22 cellular contexts compared by ENCODE assay signal in genomic region chrX:124354648-124355047, GRCh38. TPM values are rescaled to one million over a fixed set of nuclear protein-coding genes. Genes with fewer than 3 reads are reported as not detected.
DNase-seq lines count a peak whose midpoint lies in the region; ATAC-seq, FAIRE-seq and TF ChIP-seq lines count a peak whose summit lies in the region.
"Had no signal": no experiment of that assay in that cellular context is flagged by ENCODE, and none has a peak within 500 bp of the region (broad histone marks: within the 10 kb centered on the region; RNA-seq: fewer than 3 reads in every experiment).

No MANE protein-coding gene starts in this region.

- no peaks in the 10 kb centered on the region for H3K79me2 ChIP-seq in HepG2 (ENCODE audit: insufficient read depth, low read length)

- no peak for TF ChIP-seq RAD21 in HepG2 (CRISPR knock-in tag; IDR thresholded peaks at IDR 0.05)

- no peak overlapping the region for H3K4me3 ChIP-seq in HepG2 (replicated peaks in 1 of 3; ENCODE audit: insufficient read depth in 1 of 3, low read depth in 2 of 3, low read length in 3 of 3)
- H3K4me3 ChIP-seq in right lobe of liver: no peak overlapping the region
- no peak overlapping the region for H3K4me3 ChIP-seq in MG63
- H3K4me3 ChIP-seq: adrenal gland, coronary artery, thyroid gland had no signal

- CTCF ChIA-PET in HepG2 (lab: Yijun Ruan, JAX; ENCODE audit: low intra/inter-chr PET ratio, low total read pairs): no interaction called here

- DNase-seq in HepG2 (ENCODE audit: low spot score): no peak
- no peak for DNase-seq in right lobe of liver
- DNase-seq in T-helper 17 cell: no peak
- no peak for DNase-seq in central memory CD8-positive, alpha-beta T cell (ENCODE audit: low spot score in 2 of 2)
- DNase-seq in MG63: no peak
- DNase-seq in NCI-H345 treated with DMSO at 0.1 percent for 48 hours (lab: John Stamatoyannopoulos, UW; ENCODE audit: unreplicated experiment): no peak
- DNase-seq: activated CD4-positive, CD25-positive, alpha-beta regulatory T cell; adrenal gland; Caco-2; glutamatergic neuron; NCI-H2107; NCI-H524; T1000; thyroid gland had no signal

- ATAC-seq in HepG2 (no peak), right lobe of liver (no peak), T-helper 17 cell (no peak), GM18867 (IDR thresholded peaks at IDR 0.05; ENCODE audit: unreplicated experiment) (no peak)
- ATAC-seq in central memory CD8-positive, alpha-beta T cell (replicated peaks; ENCODE audit: extremely low read depth, poor library complexity, severe bottlenecking): no peak
- ATAC-seq: HCT116; stimulated activated memory B cell treated with anti-CD40 and anti-IgM and Interleukin-4, amounts not matched to agents 10 μg/mL and 1 μg/mL and 100 μg/mL, for 72 hours had no signal

- no peaks in the 10 kb centered on the region for H3K4me1 ChIP-seq in HepG2 (ENCODE audit: insufficient read depth, low read length)
- H3K4me1 ChIP-seq in right lobe of liver: no peaks in the 10 kb centered on the region
- H3K4me1 ChIP-seq: adrenal gland, Caco-2, thyroid gland had no signal

- H3K27me3 ChIP-seq in HepG2 (ENCODE audit: control insufficient read depth in 1 of 2, insufficient read depth in 2 of 2, low read length in 2 of 2) (no peaks in the 10 kb centered on the region), right lobe of liver (peaks cover 0 to 4% of the 10 kb centered on the region in 2 donors), MG63 (no peaks in the 10 kb centered on the region)
- H3K27me3 ChIP-seq: adrenal gland, thyroid gland had no signal

- no peak overlapping the region for H3K27ac ChIP-seq in HepG2 (ENCODE audit: extremely low read length, insufficient read depth, low read length)
- H3K27ac ChIP-seq in right lobe of liver: no peak overlapping the region
- H3K27ac ChIP-seq: adrenal gland, coronary artery, thyroid gland had no signal

- no peaks in the 10 kb centered on the region for H3K36me3 ChIP-seq in HepG2 (replicated peaks in 1 of 2; ENCODE audit: control insufficient read depth in 1 of 2, insufficient read depth in 2 of 2, low read length in 2 of 2)
- no peaks in the 10 kb centered on the region for H3K36me3 ChIP-seq in right lobe of liver
- no peaks in the 10 kb centered on the region for H3K36me3 ChIP-seq in MG63
- H3K36me3 ChIP-seq: adrenal gland, thyroid gland had no signal

- H3K4me1 Mint-ChIP-seq in T-helper 17 cell: peaks cover 39% of the 10 kb centered on the region
- peaks cover 51% of the 10 kb centered on the region for H3K4me1 Mint-ChIP-seq in central memory CD8-positive, alpha-beta T cell
- H3K4me1 Mint-ChIP-seq: stimulated activated memory B cell treated with anti-CD40 and anti-IgM and Interleukin-4, amounts not matched to agents 10 μg/mL and 1 μg/mL and 100 μg/mL, for 72 hours had no signal

- TF ChIP-seq CTCF in HepG2 (CRISPR knock-in tag; IDR thresholded peaks at IDR 0.05): no peak
- no peak for TF ChIP-seq CTCF in right lobe of liver (IDR thresholded peaks at IDR 0.05)

- intact Hi-C loops in HepG2 (cut with micrococcal nuclease; ENCODE audit: unreplicated experiment) (no loop called here), right lobe of liver (cut with DNase I) (no loop called here)

- no TSS peak for BruUV-seq in HepG2 (replicated peaks; lab: Mats Ljungman, UMichigan)

- no peak overlapping the region for H3K4me2 ChIP-seq in HepG2 (ENCODE audit: low read depth, low read length)

- in situ Hi-C loops in HepG2 (cut with HindIII; ENCODE audit: extremely low pct_ligation_motif_present, low pct_unique_long_range_greater_than_20kb): no loop called here

- no peaks in the 10 kb centered on the region for H3K9me3 ChIP-seq in HepG2 (ENCODE audit: low read length)
- H3K9me3 ChIP-seq in right lobe of liver: no peaks in the 10 kb centered on the region
- no peaks in the 10 kb centered on the region for H3K9me3 ChIP-seq in T-helper 17 cell (ENCODE audit: control insufficient read depth, low read length, poor library complexity, severe bottlenecking)
- H3K9me3 ChIP-seq in MG63: no peaks in the 10 kb centered on the region
- H3K9me3 ChIP-seq: adrenal gland, Caco-2, thyroid gland had no signal

- WGBS in HepG2 (ENCODE audit: low lambda C conversion rate): 0% methylated on average over 2 of the region's 2 CpGs
- WGBS in right lobe of liver (ENCODE audit: insufficient coverage, low coverage, low lambda C conversion rate, missing lambda C conversion rate): 26% methylated on average over 2 of the region's 2 CpGs

- H3K27me3 Mint-ChIP-seq in T-helper 17 cell: no peaks in the 10 kb centered on the region
- no peaks in the 10 kb centered on the region for H3K27me3 Mint-ChIP-seq in central memory CD8-positive, alpha-beta T cell

- no peak overlapping the region for H3K4me3 Mint-ChIP-seq in T-helper 17 cell
- peak overlapping the region; percentile 63 for H3K4me3 Mint-ChIP-seq in central memory CD8-positive, alpha-beta T cell
- H3K4me3 Mint-ChIP-seq: stimulated activated memory B cell treated with anti-CD40 and anti-IgM and Interleukin-4, amounts not matched to agents 10 μg/mL and 1 μg/mL and 100 μg/mL, for 72 hours had no signal

- no peaks in the 10 kb centered on the region for H3K36me3 Mint-ChIP-seq in T-helper 17 cell (ENCODE audit: low read depth)
- peaks cover 17% of the 10 kb centered on the region for H3K36me3 Mint-ChIP-seq in central memory CD8-positive, alpha-beta T cell (ENCODE audit: insufficient read depth)
- H3K36me3 Mint-ChIP-seq: stimulated activated memory B cell treated with anti-CD40 and anti-IgM and Interleukin-4, amounts not matched to agents 10 μg/mL and 1 μg/mL and 100 μg/mL, for 72 hours had no signal

- TF ChIP-seq EP300 in HepG2 (IDR thresholded peaks at IDR 0.05; ENCODE audit: low read depth in 2 of 2, low read length in 2 of 2): no peak
- TF ChIP-seq EP300 in HepG2 (CRISPR knock-in tag; IDR thresholded peaks at IDR 0.05; ENCODE audit: borderline replicate concordance): no peak

- H3K9me3 Mint-ChIP-seq in central memory CD8-positive, alpha-beta T cell: no peaks in the 10 kb centered on the region
- H3K9me3 Mint-ChIP-seq: stimulated activated memory B cell treated with anti-CD40 and anti-IgM and Interleukin-4, amounts not matched to agents 10 μg/mL and 1 μg/mL and 100 μg/mL, for 72 hours had no signal

- H3K9ac ChIP-seq in HepG2 (ENCODE audit: insufficient read depth, low read depth, low read length): no peak overlapping the region

- no peak for FAIRE-seq in HepG2 (lab: Jason Lieb, UNC)

- TF ChIP-seq POLR2A in HepG2 (IDR thresholded peaks at IDR 0.05; ENCODE audit: insufficient read depth in 1 of 2, low read depth in 2 of 2, low read length in 2 of 2) (no peak), right lobe of liver (IDR thresholded peaks at IDR 0.05) (no peak)

- POLR2A ChIA-PET in HepG2 (lab: Yijun Ruan, JAX): no interaction called here

- H2AFZ ChIP-seq in HepG2 (ENCODE audit: low read length): no peak overlapping the region

- no peaks in the 10 kb centered on the region for H4K20me1 ChIP-seq in HepG2 (ENCODE audit: insufficient read depth, low read length)

- peak overlapping the region; percentile 74 for H3K27ac Mint-ChIP-seq in T-helper 17 cell
- H3K27ac Mint-ChIP-seq in central memory CD8-positive, alpha-beta T cell (ENCODE audit: low read depth): peak overlapping the region; percentile 82
- H3K27ac Mint-ChIP-seq: stimulated activated memory B cell treated with anti-CD40 and anti-IgM and Interleukin-4, amounts not matched to agents 10 μg/mL and 1 μg/mL and 100 μg/mL, for 72 hours had no signal

RNA-seq across cellular contexts. Expression of gene SH2D1A, which starts 8.3 kb away (rescaled TPM):
- total RNA-seq in HepG2 (2016; rRNA removed; fragmentation: Illumina TruSeq; extraction: Trizol) (not detected in 2 replicates), right lobe of liver (under 1 TPM in 4 of 6 experiments, not detected in 2; 0.37 to 0.62 (median 0.51) TPM), T-helper 17 cell (10 to 100 TPM; 25.8 to 29.1 TPM)
- total RNA-seq in HepG2 (2016; cell fraction: cytosol; rRNA removed; fragmentation: Illumina TruSeq; extraction: Trizol; ENCODE audit: low read depth): not detected in 2 replicates
- not detected in 2 replicates for total RNA-seq in HepG2 (2016; cell fraction: insoluble cytoplasmic fraction; rRNA removed; fragmentation: Illumina TruSeq; extraction: Trizol)
- total RNA-seq in HepG2 (2016; cell fraction: membrane; rRNA removed; fragmentation: Illumina TruSeq; extraction: Trizol): not detected in 2 replicates
- total RNA-seq in HepG2 (2016; cell fraction: nucleus; rRNA removed; fragmentation: Illumina TruSeq; extraction: Trizol): not detected in 2 replicates
- polyA plus RNA-seq in HepG2 (2011; rRNA removed): not detected in 2 replicates
- 0.01 TPM in 1 of 2 replicates, not detected in the other for polyA plus RNA-seq in HepG2 (2011; cell fraction: cytosol; rRNA removed)
- not detected in 2 replicates for polyA plus RNA-seq in HepG2 (2011; cell fraction: nucleus; rRNA removed)
- polyA plus RNA-seq in HepG2 (2012): not detected in 2 replicates
- not detected in 2 replicates for polyA plus RNA-seq in HepG2 (2016; cell fraction: cytosol; fragmentation: Illumina TruSeq; extraction: Trizol; ENCODE audit: low read depth)
- polyA plus RNA-seq in HepG2 (2016; cell fraction: insoluble cytoplasmic fraction; fragmentation: Illumina TruSeq; extraction: Trizol; ENCODE audit: low read depth): not detected in 2 replicates
- not detected in 2 replicates for polyA plus RNA-seq in HepG2 (2016; cell fraction: membrane; fragmentation: Illumina TruSeq; extraction: Trizol; ENCODE audit: low read depth)
- not detected in 2 replicates for polyA plus RNA-seq in HepG2 (2016; cell fraction: nucleus; fragmentation: Illumina TruSeq; extraction: Trizol; ENCODE audit: insufficient read depth, low read depth)
- polyA minus RNA-seq in HepG2 (2011; rRNA and poly(A)+ RNA removed; ENCODE audit: low replicate concordance): 0.20 TPM in 1 of 2 replicates, not detected in the other
- not detected in 2 replicates for polyA minus RNA-seq in HepG2 (2011; cell fraction: cytosol; rRNA and poly(A)+ RNA removed)
- polyA minus RNA-seq in HepG2 (2011; cell fraction: nucleus; rRNA and poly(A)+ RNA removed): not detected in 2 replicates
- total RNA-seq in MG63 (2014; rRNA removed; shearing (Covaris generic); ENCODE audit: low replicate concordance): not detected in 2 replicates
- total RNA-seq: Caco-2, LHCN-M2 had no signal
- polyA plus RNA-seq: neural cell had no signal

RNA-seq across cellular contexts. Expression of gene TEX13D, which starts 22.2 kb away (rescaled TPM):
- total RNA-seq in HepG2 (2016; rRNA removed; fragmentation: Illumina TruSeq; extraction: Trizol): not detected in 2 replicates
- not detected in 2 replicates for total RNA-seq in HepG2 (2016; cell fraction: cytosol; rRNA removed; fragmentation: Illumina TruSeq; extraction: Trizol; ENCODE audit: low read depth)
- not detected in 2 replicates for total RNA-seq in HepG2 (2016; cell fraction: insoluble cytoplasmic fraction; rRNA removed; fragmentation: Illumina TruSeq; extraction: Trizol)
- total RNA-seq in HepG2 (2016; cell fraction: membrane; rRNA removed; fragmentation: Illumina TruSeq; extraction: Trizol): not detected in 2 replicates
- not detected in 2 replicates for total RNA-seq in HepG2 (2016; cell fraction: nucleus; rRNA removed; fragmentation: Illumina TruSeq; extraction: Trizol)
- polyA plus RNA-seq in HepG2 (2011; rRNA removed): not detected in 2 replicates
- polyA plus RNA-seq in HepG2 (2011; cell fraction: cytosol; rRNA removed): not detected in 2 replicates
- not detected in 2 replicates for polyA plus RNA-seq in HepG2 (2011; cell fraction: nucleus; rRNA removed)
- not detected in 2 replicates for polyA plus RNA-seq in HepG2 (2012)
- not detected in 2 replicates for polyA plus RNA-seq in HepG2 (2016; cell fraction: cytosol; fragmentation: Illumina TruSeq; extraction: Trizol; ENCODE audit: low read depth)
- polyA plus RNA-seq in HepG2 (2016; cell fraction: insoluble cytoplasmic fraction; fragmentation: Illumina TruSeq; extraction: Trizol; ENCODE audit: low read depth): not detected in 2 replicates
- not detected in 2 replicates for polyA plus RNA-seq in HepG2 (2016; cell fraction: membrane; fragmentation: Illumina TruSeq; extraction: Trizol; ENCODE audit: low read depth)
- polyA plus RNA-seq in HepG2 (2016; cell fraction: nucleus; fragmentation: Illumina TruSeq; extraction: Trizol; ENCODE audit: insufficient read depth, low read depth): not detected in 2 replicates
- not detected in 2 replicates for polyA minus RNA-seq in HepG2 (2011; rRNA and poly(A)+ RNA removed; ENCODE audit: low replicate concordance)
- polyA minus RNA-seq in HepG2 (2011; cell fraction: cytosol; rRNA and poly(A)+ RNA removed): not detected in 2 replicates
- polyA minus RNA-seq in HepG2 (2011; cell fraction: nucleus; rRNA and poly(A)+ RNA removed): not detected in 2 replicates
- not detected for total RNA-seq in right lobe of liver
- total RNA-seq in T-helper 17 cell: not detected
- not detected in 2 replicates for total RNA-seq in MG63 (2014; rRNA removed; shearing (Covaris generic); ENCODE audit: low replicate concordance)
- total RNA-seq: adrenal gland, Caco-2, LHCN-M2, posterior vena cava, SK-MEL-5, thyroid gland had no signal
- polyA plus RNA-seq: adrenal gland, neural cell had no signal

Comparison
In these comparisons a context has a peak if more than half of its experiments do, and no peak if none do; other contexts are left out.
1. RNA of gene SH2D1A, which starts 8.3 kb away (total RNA-seq): 25.8 to 29.1 TPM in T-helper 17 cell; 0.37 to 0.62 TPM in right lobe of liver, not detected in HepG2 and not detected in MG63; every median in the first group is over 10 times any median in the second.